ENCODE assay signal across 22 cellular contexts in genomic region chr1:43430831-43431230, GRCh38. TPM values are rescaled to one million over a fixed set of nuclear protein-coding genes. Genes with fewer than 3 reads are reported as not detected.
DNase-seq lines count a peak whose midpoint lies in the region; ATAC-seq and TF ChIP-seq lines count a peak whose summit lies in the region.
"Had no signal": no experiment of that assay in that cellular context is flagged by ENCODE, and none has a peak within 500 bp of the region (broad histone marks: within the 10 kb centered on the region; RNA-seq: fewer than 3 reads in every experiment).

No MANE protein-coding gene starts in this region.

- no peaks in the 10 kb centered on the region for H3K9me3 ChIP-seq in heart left ventricle
- H3K9me3 ChIP-seq in esophagus squamous epithelium: no peaks in the 10 kb centered on the region
- H3K9me3 ChIP-seq: BLaER1 had no signal

- no peak overlapping the region for H3K27ac Mint-ChIP-seq in endothelial cell (ENCODE audit: unreplicated experiment)
- H3K27ac Mint-ChIP-seq: CD8-positive, alpha-beta T cell; HFFc6 had no signal

- no peak overlapping the region for H3K4me3 ChIP-seq in heart left ventricle
- H3K4me3 ChIP-seq in esophagus squamous epithelium: no peak overlapping the region
- H3K4me3 ChIP-seq: BLaER1, GM12878, GM23248 had no signal

- peak overlapping the region; percentile 70 for H3K4me3 Mint-ChIP-seq in endothelial cell (ENCODE audit: unreplicated experiment)
- H3K4me3 Mint-ChIP-seq: CD8-positive, alpha-beta T cell; HFFc6; IgD-negative memory B cell had no signal

- intact Hi-C loops in cardiac septum (cut with DNase I) (no loop called here), left ventricle myocardium superior (cut with micrococcal nuclease) (no loop called here), posterior vena cava (cut with DNase I) (loop anchor here in 1 of 2 donors (5.0 kb wide), 1 partner anchor 1161 kb away; no protein-coding TSS in a partner anchor), heart left ventricle (cut with DNase I) (no loop called here), esophagus squamous epithelium (cut with DNase I) (no loop called here)

- peaks cover 11% of the 10 kb centered on the region for H3K27me3 Mint-ChIP-seq in endothelial cell (ENCODE audit: unreplicated experiment)
- H3K27me3 Mint-ChIP-seq: IgD-negative memory B cell had no signal

- H3K27ac ChIP-seq in heart left ventricle (no peak overlapping the region), esophagus squamous epithelium (no peak overlapping the region)
- H3K27ac ChIP-seq: BLaER1, GM23248, HL-60 had no signal

- H3K36me3 ChIP-seq in heart left ventricle (peaks cover 4 to 100% (median 94%) of the 10 kb centered on the region in 9 donors), esophagus squamous epithelium (peaks cover 74 to 100% (median 80%) of the 10 kb centered on the region in 3 donors)

- H3K4me1 ChIP-seq in heart left ventricle: peaks cover 0 to 11% (median 4%) of the 10 kb centered on the region in 12 donors
- peaks cover 0 to 10% (median 0%) of the 10 kb centered on the region in 3 donors for H3K4me1 ChIP-seq in esophagus squamous epithelium
- H3K4me1 ChIP-seq: BLaER1 had no signal

- WGBS in heart left ventricle, 4 donors: 86 to 98% (median 93%) methylated on average over 5 of the region's 5 CpGs
- WGBS in esophagus squamous epithelium, 2 donors: 100% methylated on average over 1 of the region's 5 CpGs

- no peaks in the 10 kb centered on the region for H3K4me1 Mint-ChIP-seq in endothelial cell (ENCODE audit: unreplicated experiment)
- H3K4me1 Mint-ChIP-seq: IgD-negative memory B cell had no signal

- DNase-seq in cardiac septum (ENCODE audit: low spot score): peak; percentile 12
- no peak for DNase-seq in left ventricle myocardium superior
- DNase-seq in endothelial cell (ENCODE audit: low spot score): no peak
- peak; percentile 28 for DNase-seq in posterior vena cava (ENCODE audit: low spot score)
- no peak for DNase-seq in kidney tubule cell (ENCODE audit: low spot score)
- no peak for DNase-seq in heart left ventricle
- no peak for DNase-seq in esophagus squamous epithelium (lab: John Stamatoyannopoulos, UW)
- DNase-seq: 8988T; CD8-positive, alpha-beta T cell; COR-L47; DMS 273 treated with DMSO at 0.1 percent for 48 hours; DMS53; DND-41; EL; GM23248; HFFc6 had no signal

- H3K36me3 Mint-ChIP-seq in endothelial cell (ENCODE audit: low read depth, unreplicated experiment): peaks cover 61% of the 10 kb centered on the region

- TF ChIP-seq POLR2A in heart left ventricle (IDR thresholded peaks at IDR 0.05) (no peak), esophagus squamous epithelium (IDR thresholded peaks at IDR 0.05) (no peak)

- H3K27me3 ChIP-seq in heart left ventricle: no peaks in the 10 kb centered on the region
- no peaks in the 10 kb centered on the region for H3K27me3 ChIP-seq in esophagus squamous epithelium
- H3K27me3 ChIP-seq: BLaER1 had no signal

- TF ChIP-seq CTCF in endothelial cell (IDR thresholded peaks at IDR 0.05; ENCODE audit: unreplicated experiment): no peak
- TF ChIP-seq CTCF in heart left ventricle (IDR thresholded peaks at IDR 0.05): no peak
- no peak for TF ChIP-seq CTCF in esophagus squamous epithelium (IDR thresholded peaks at IDR 0.05)

- ATAC-seq in left ventricle myocardium superior (no peak), GM18519 (IDR thresholded peaks at IDR 0.05; ENCODE audit: low FRiP score, unreplicated experiment) (no peak), heart left ventricle (no peak)
- ATAC-seq: CD8-positive, alpha-beta T cell; GM12878; HCT116 had no signal

- H3K9me3 Mint-ChIP-seq in endothelial cell (ENCODE audit: unreplicated experiment): no peaks in the 10 kb centered on the region
- H3K9me3 Mint-ChIP-seq: CD8-positive, alpha-beta T cell; HFFc6; IgD-negative memory B cell had no signal

RNA-seq across cellular contexts. Expression of gene HYI, which starts 22.9 kb away (rescaled TPM):
- total RNA-seq in cardiac septum (26.3 TPM), left ventricle myocardium superior (23.4 TPM), endothelial cell (ENCODE audit: unreplicated experiment) (47.8 TPM), posterior vena cava (10 to 100 TPM; 27.6 to 28.8 TPM), heart left ventricle (10 to 100 TPM; 13.9 to 30.3 (median 20.9) TPM), esophagus squamous epithelium (10 to 100 TPM in 3 of 4 donors, 1 to 10 TPM in 1; 7.0 to 30.9 (median 14.7) TPM)
- 10 to 100 TPM in 1 of 2 donors, 1 to 10 TPM in 1; 8.1 to 33.0 TPM for polyA plus RNA-seq in heart left ventricle

RNA-seq across cellular contexts. Expression of gene SZT2, which starts 41.1 kb away (rescaled TPM):
- total RNA-seq in cardiac septum (35.7 TPM), left ventricle myocardium superior (27.0 TPM), endothelial cell (ENCODE audit: unreplicated experiment) (43.2 TPM), posterior vena cava (10 to 100 TPM; 43.3 to 45.8 TPM), heart left ventricle (10 to 100 TPM; 19.0 to 39.7 (median 24.4) TPM), esophagus squamous epithelium (10 to 100 TPM; 12.4 to 40.0 (median 27.7) TPM)
- polyA plus RNA-seq in heart left ventricle: 10 to 100 TPM; 13.1 to 29.1 TPM

RNA-seq across cellular contexts. Expression of gene MED8, which starts 41.2 kb away (rescaled TPM):
- total RNA-seq in cardiac septum (17.9 TPM), left ventricle myocardium superior (16.0 TPM), endothelial cell (ENCODE audit: unreplicated experiment) (19.5 TPM), posterior vena cava (10 to 100 TPM; 27.0 to 30.5 TPM), heart left ventricle (10 to 100 TPM; 13.7 to 25.4 (median 16.9) TPM), esophagus squamous epithelium (10 to 100 TPM; 34.5 to 60.1 (median 38.6) TPM)
- polyA plus RNA-seq in heart left ventricle: 10 to 100 TPM; 11.7 to 31.4 TPM

Comparison
In these comparisons a context has a peak if more than half of its experiments do, and no peak if none do; other contexts are left out.
1. DNase-seq: peak in cardiac septum (single experiment) and posterior vena cava (single experiment); none in left ventricle myocardium superior (single experiment), endothelial cell (single experiment), kidney tubule cell (single experiment), heart left ventricle (0 of 5) and esophagus squamous epithelium (single experiment).